ENCODE assay signal across 1 cellular context in genomic region chr5:174307031-174307408, GRCh38.
TF ChIP-seq lines count a peak whose summit lies in the region.

No MANE protein-coding gene starts in this region.

TF ChIP-seq in H1, 55 proteins besides CTCF, POLR2A, EP300 and RAD21 (continued from another document):
- TF ChIP-seq TBP (IDR thresholded peaks at IDR 0.05; ENCODE audit: low read depth, low read length) (no peak), KDM1A (IDR thresholded peaks at IDR 0.05; ENCODE audit: borderline replicate concordance, low read length) (no peak), PHF8 (conservative IDR thresholded peaks at IDR 0.05; ENCODE audit: low read depth, low read length) (no peak), HDAC2 (IDR thresholded peaks at IDR 0.05; ENCODE audit: borderline replicate concordance in 1 of 2, low read depth in 2 of 2, low read length in 2 of 2) (no peak), SAP30 (IDR thresholded peaks at IDR 0.05; ENCODE audit: insufficient read depth, insufficient replicate concordance, low read length) (no peak), SIN3A (conservative IDR thresholded peaks at IDR 0.05 in 1 of 2, IDR thresholded peaks at IDR 0.05 in 1 of 2; ENCODE audit: low read depth in 1 of 2, low read length in 2 of 2) (no peak), CBX8 (IDR thresholded peaks at IDR 0.05; ENCODE audit: borderline replicate concordance, low read depth, low read length) (no peak), RXRA (IDR thresholded peaks at IDR 0.05; ENCODE audit: insufficient read depth, low read depth, low read length) (no peak), NANOG (IDR thresholded peaks at IDR 0.05; ENCODE audit: insufficient read depth, low read depth, low read length, poor library complexity, severe bottlenecking) (no peak)
